1 cellular context compared by ENCODE assay signal in the genomic region with DNA sequence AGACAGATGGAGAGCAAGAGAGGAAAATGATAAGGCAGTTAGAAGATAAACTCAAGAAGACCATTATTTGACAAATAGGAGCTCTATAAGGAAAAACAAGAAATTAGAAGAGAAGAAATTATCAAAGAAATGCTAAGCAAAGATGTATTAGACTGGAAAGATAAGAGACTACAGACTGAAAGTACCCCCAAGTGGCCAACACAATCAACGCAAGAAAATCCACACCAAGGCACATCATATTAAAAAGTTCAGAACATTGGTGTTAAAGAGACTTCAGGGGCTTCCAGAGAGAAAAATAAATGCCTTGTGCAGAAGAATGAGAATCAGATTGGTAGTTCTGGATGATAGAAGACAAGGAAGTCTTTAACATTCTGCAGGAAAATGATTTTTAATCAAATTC.
TF ChIP-seq lines count a peak whose summit lies in the region.

No MANE protein-coding gene starts in this region.

TF ChIP-seq in HepG2, 621 proteins besides CTCF, POLR2A, EP300 and RAD21:
- TF ChIP-seq STAG1 (CRISPR knock-in tag; IDR thresholded peaks at IDR 0.05) (peak; percentile 21), REXO4 (CRISPR knock-in tag; IDR thresholded peaks at IDR 0.05; ENCODE audit: borderline replicate concordance) (no peak)
TF ChIP-seq in HepG2: peak in this region for 1.
